Comparison of ENCODE assay signal across 11 cellular contexts in the genomic region with DNA sequence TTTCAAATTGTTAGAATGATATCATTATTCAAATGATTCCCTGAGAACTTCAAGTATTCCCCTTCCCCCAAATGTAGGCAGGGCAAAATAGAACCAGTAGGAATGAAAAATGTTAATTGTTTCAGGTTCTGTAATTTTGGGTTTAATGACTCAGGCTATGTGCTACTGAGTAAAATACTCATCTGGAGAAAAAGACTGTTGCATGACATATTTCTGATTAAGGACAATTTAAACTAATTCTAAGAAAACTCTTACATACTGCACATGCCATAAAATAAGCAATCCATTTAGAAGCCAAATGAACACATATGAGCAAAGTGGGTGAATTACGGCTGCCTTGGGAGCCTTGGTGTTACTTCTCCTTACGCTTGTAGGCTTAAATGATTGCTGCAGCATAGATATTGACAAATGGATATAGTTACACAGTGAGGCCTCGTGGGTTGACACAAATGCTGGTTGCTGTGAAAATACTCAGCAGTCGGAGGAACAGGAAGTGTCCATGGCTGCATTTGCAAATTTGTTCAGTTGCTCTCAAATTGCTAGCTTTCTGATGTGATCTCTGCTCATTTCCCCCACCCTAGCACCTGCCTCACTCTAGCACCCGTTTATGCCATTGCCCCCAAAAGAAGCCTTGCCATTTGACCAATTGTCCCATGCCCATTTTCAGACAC.
DNase-seq lines count a peak whose midpoint lies in the region; ATAC-seq and TF ChIP-seq lines count a peak whose summit lies in the region.
"Had no signal": no experiment of that assay in that cellular context is flagged by ENCODE, and none has a peak within 500 bp of the region (broad histone marks: within the 10 kb centered on the region; RNA-seq: fewer than 3 reads in every experiment).

No MANE protein-coding gene starts in this region.

- no peaks in the 10 kb centered on the region for H3K9me3 Mint-ChIP-seq in activated naive CD4-positive, alpha-beta T cell treated with anti-CD3 and anti-CD28 coated beads, Interleukin-2, amount 50 U/mL, for 24 hours
- peaks cover 6% of the 10 kb centered on the region for H3K9me3 Mint-ChIP-seq in HFFc6

- no peaks in the 10 kb centered on the region for H3K27me3 Mint-ChIP-seq in activated naive CD4-positive, alpha-beta T cell treated with anti-CD3 and anti-CD28 coated beads, Interleukin-2, amount 50 U/mL, for 24 hours
- no peaks in the 10 kb centered on the region; the same call in 1 of the 2 replicates for H3K27me3 Mint-ChIP-seq in HFFc6 (ENCODE audit: insufficient read depth)

- DNase-seq in CD1c-positive myeloid dendritic cell (ENCODE audit: extremely low spot score) = peak; percentile 59
- DNase-seq in KBM-7 = peak; percentile 28
- no peak for DNase-seq in GM13976 (ENCODE audit: low spot score)
- no peak for DNase-seq in HFFc6
- DNase-seq: IMR-90, psoas muscle, tibial artery had no signal

- H3K4me1 Mint-ChIP-seq in activated naive CD4-positive, alpha-beta T cell treated with anti-CD3 and anti-CD28 coated beads, Interleukin-2, amount 50 U/mL, for 24 hours = peaks cover 54% of the 10 kb centered on the region
- no peaks in the 10 kb centered on the region for H3K4me1 Mint-ChIP-seq in HFFc6 (ENCODE audit: low read depth)

- peak overlapping the region; percentile 46 for H3K27ac Mint-ChIP-seq in activated naive CD4-positive, alpha-beta T cell treated with anti-CD3 and anti-CD28 coated beads, Interleukin-2, amount 50 U/mL, for 24 hours
- no peak overlapping the region for H3K27ac Mint-ChIP-seq in HFFc6

- ATAC-seq in GM18907 (IDR thresholded peaks at IDR 0.05; ENCODE audit: unreplicated experiment) (peak; percentile 42), GM21737 (IDR thresholded peaks at IDR 0.05; ENCODE audit: unreplicated experiment) (no peak), HG02938 (IDR thresholded peaks at IDR 0.05; ENCODE audit: unreplicated experiment) (no peak)
- ATAC-seq: psoas muscle had no signal

- no peaks in the 10 kb centered on the region for H3K36me3 Mint-ChIP-seq in activated naive CD4-positive, alpha-beta T cell treated with anti-CD3 and anti-CD28 coated beads, Interleukin-2, amount 50 U/mL, for 24 hours
- H3K36me3 Mint-ChIP-seq in HFFc6 (ENCODE audit: low read depth) = no peaks in the 10 kb centered on the region

- TF ChIP-seq CTCF in GM13976 (IDR thresholded peaks at IDR 0.05; ENCODE audit: borderline replicate concordance, control extremely low read depth, extremely low read depth, insufficient read depth, missing control alignments) = no peak
- TF ChIP-seq CTCF in HFFc6 (IDR thresholded peaks at IDR 0.05) = no peak

- in situ Hi-C loops in KBM-7 (cut with MboI; ENCODE audit: low pct_unique_long_range_greater_than_20kb, low sequenced_read_pairs) (no loop called here), GM13976 (cut with MboI; ENCODE audit: low sequenced_read_pairs, unreplicated experiment) (no loop called here)

- peak overlapping the region; percentile 5 for H3K4me3 Mint-ChIP-seq in activated naive CD4-positive, alpha-beta T cell treated with anti-CD3 and anti-CD28 coated beads, Interleukin-2, amount 50 U/mL, for 24 hours
- H3K4me3 Mint-ChIP-seq in HFFc6 = no peak overlapping the region

Comparison
In these comparisons a context has a peak if more than half of its experiments do, and no peak if none do; other contexts are left out.
1. DNase-seq: peak in CD1c-positive myeloid dendritic cell (single experiment) and KBM-7 (single experiment); none in GM13976 (single experiment) and HFFc6 (single experiment).